In the genomic region with DNA sequence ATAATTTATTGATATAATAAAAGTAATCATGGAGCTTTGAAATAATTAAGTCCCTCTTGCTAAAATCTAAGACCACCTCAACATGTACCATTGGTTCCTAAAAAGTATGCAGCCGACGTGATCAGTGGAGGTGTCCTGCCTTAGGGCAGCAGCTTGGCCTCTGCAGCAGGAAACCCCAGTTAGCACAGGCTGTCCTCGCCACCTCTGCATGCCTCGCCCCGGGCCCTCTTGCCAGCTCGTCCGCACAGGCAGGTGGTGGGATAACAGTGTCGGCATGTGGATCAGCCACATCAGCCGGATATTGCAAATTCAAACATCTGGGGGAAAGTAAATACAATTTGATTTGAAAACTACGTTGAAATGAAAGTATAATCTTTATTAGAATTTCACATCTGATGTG, we compare ENCODE assay signal across 16 cellular contexts.
"Had no signal": no experiment of that assay in that cellular context is flagged by ENCODE, and none has a peak within 500 bp of the region (broad histone marks: within the 10 kb centered on the region; RNA-seq: fewer than 3 reads in every experiment).

No MANE protein-coding gene starts in this region.

- H3K27ac ChIP-seq: epithelial cell of prostate, neutrophil, ovary had no signal

- H3K27me3 Mint-ChIP-seq: naive thymus-derived CD4-positive, alpha-beta T cell had no signal

- ATAC-seq: left lobe of liver; naive thymus-derived CD4-positive, alpha-beta T cell; right cardiac atrium had no signal

- H3K9me3 Mint-ChIP-seq: naive thymus-derived CD4-positive, alpha-beta T cell; nephron progenitor cell had no signal

- H3K4me3 ChIP-seq: hepatocyte, ovary had no signal

- H3K4me3 Mint-ChIP-seq: naive thymus-derived CD4-positive, alpha-beta T cell; nephron progenitor cell had no signal

- DNase-seq: effector memory CD4-positive, alpha-beta T cell; foreskin melanocyte; kidney glomerular epithelial cell; mammary epithelial cell; naive thymus-derived CD4-positive, alpha-beta T cell; nephron progenitor cell; ovary; right cardiac atrium; small intestine; stimulated activated CD4-positive, alpha-beta T cell treated with anti-CD3 and anti-CD28 coated beads, Interleukin-12 subunit alpha, Interleukin-12 subunit beta, amount 100 ng/mL, for 4 hours; stimulated activated naive CD4-positive, alpha-beta T cell treated with Interleukin-2 at 50 U/mL for 16 hours; trophoblast cell had no signal

- H3K27ac Mint-ChIP-seq: nephron progenitor cell had no signal
